Comparison of ENCODE assay signal across 1 cellular context in the genomic region with DNA sequence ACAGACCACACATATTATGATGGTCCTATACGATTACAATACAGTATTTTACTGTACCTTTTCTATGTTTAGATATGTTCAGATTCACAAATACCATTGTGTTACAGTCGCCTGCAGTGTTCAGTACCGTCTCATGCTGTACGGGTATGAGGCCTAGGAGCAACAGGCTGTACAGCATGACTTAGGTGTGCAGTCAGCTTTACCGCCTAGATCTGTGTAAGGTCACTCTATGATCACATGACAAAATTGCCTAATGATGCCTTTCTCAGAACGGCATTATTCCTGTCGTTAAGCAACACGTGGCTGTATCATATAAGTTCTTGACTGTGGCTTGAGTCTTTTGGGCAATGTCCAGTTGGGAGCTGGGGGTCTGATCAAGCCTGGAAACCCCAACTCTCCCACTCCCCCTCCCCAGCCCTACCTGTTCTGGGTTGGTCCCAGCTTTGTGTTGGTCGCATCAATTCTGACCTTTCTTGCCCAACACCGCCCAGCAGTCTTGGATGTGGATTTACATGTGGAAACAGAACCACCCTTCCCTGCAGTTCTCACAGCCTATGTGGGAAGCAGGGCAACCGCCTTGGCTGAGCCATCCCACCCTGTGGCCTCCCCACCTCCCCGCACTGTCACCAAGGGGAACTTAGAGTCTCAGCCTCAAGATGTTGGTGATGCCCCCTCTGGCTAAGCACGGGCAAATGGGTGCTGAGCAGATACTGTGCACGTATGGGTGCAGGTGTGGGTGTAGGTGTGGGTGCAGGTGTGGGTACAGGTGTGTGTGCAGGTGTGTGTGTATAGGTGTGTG.
TF ChIP-seq lines count a peak whose summit lies in the region.

No MANE protein-coding gene starts in this region.

TF ChIP-seq in IMR-90, 13 proteins besides CTCF, POLR2A, EP300 and RAD21:
- TF ChIP-seq BHLHE40 (IDR thresholded peaks at IDR 0.05; ENCODE audit: low read depth, low read length) (no peak), MXI1 (IDR thresholded peaks at IDR 0.05; ENCODE audit: borderline replicate concordance, low read depth, low read length) (no peak), NFE2L2 (IDR thresholded peaks at IDR 0.05; ENCODE audit: low read depth, low read length) (no peak), USF2 (IDR thresholded peaks at IDR 0.05; ENCODE audit: low read depth, low read length) (no peak), MAZ (IDR thresholded peaks at IDR 0.05; ENCODE audit: borderline replicate concordance, low read depth, low read length) (no peak), RCOR1 (IDR thresholded peaks at IDR 0.05; ENCODE audit: insufficient replicate concordance, low read length) (no peak), FOS (IDR thresholded peaks at IDR 0.05; ENCODE audit: low read depth, low read length) (no peak), RFX5 (IDR thresholded peaks at IDR 0.05; ENCODE audit: low read depth, low read length) (no peak), CEBPB (IDR thresholded peaks at IDR 0.05; ENCODE audit: low read depth, low read length) (no peak), SMC3 (IDR thresholded peaks at IDR 0.05; ENCODE audit: low read depth, low read length) (no peak), CHD1 (IDR thresholded peaks at IDR 0.05; ENCODE audit: low read depth, low read length) (no peak), MAFK (IDR thresholded peaks at IDR 0.05; ENCODE audit: low read depth, low read length) (no peak)
- TF ChIP-seq, protein P1, sequence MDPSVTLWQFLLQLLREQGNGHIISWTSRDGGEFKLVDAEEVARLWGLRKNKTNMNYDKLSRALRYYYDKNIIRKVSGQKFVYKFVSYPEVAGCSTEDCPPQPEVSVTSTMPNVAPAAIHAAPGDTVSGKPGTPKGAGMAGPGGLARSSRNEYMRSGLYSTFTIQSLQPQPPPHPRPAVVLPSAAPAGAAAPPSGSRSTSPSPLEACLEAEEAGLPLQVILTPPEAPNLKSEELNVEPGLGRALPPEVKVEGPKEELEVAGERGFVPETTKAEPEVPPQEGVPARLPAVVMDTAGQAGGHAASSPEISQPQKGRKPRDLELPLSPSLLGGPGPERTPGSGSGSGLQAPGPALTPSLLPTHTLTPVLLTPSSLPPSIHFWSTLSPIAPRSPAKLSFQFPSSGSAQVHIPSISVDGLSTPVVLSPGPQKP (IDR thresholded peaks at IDR 0.05; ENCODE audit: borderline replicate concordance, low read depth, low read length), result no peak
TF ChIP-seq in IMR-90: peak in this region for 0.
